ENCODE assay signal across 1 cellular context in the genomic region with DNA sequence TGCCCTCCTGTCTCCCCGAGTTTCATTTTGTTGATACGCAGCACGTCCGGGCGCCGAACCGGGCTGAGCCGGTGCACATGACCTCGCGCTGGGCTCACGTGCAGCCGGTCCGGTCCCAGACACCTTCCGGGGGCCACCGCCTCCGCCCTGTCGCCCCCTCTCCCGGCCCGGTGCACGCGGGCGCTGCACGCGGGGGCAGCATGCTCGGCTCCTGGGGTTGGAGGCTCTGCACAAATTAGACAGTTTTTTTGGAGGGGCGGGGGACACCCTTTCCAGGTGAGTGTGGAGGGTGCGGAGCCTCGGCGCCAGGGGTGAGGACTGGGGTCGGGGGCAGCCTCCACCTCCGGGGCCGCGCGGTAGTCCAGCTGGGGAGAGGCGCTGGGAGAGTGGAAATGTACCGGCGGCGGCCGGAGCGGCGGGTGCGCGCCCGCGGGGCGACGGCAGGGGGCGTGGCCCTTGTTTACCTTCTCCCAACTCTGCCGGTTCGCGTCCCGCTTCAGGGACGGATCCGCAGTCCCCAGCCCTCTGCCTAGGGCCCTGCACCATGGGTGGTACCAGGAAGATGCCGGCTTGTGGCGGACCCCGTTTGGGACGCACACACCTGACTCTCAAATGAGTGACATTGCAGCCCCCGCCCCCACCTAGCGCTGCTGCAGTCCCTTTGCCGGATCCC.
A peak's percentile ranks its signal among the peaks of the same experiment; 100 is the strongest.
TF ChIP-seq lines count a peak whose summit lies in the region.

No MANE protein-coding gene starts in this region.

TF ChIP-seq in HepG2, 621 proteins besides CTCF, POLR2A, EP300 and RAD21 (continued from another document and continues in another):
- TF ChIP-seq, protein P1, sequence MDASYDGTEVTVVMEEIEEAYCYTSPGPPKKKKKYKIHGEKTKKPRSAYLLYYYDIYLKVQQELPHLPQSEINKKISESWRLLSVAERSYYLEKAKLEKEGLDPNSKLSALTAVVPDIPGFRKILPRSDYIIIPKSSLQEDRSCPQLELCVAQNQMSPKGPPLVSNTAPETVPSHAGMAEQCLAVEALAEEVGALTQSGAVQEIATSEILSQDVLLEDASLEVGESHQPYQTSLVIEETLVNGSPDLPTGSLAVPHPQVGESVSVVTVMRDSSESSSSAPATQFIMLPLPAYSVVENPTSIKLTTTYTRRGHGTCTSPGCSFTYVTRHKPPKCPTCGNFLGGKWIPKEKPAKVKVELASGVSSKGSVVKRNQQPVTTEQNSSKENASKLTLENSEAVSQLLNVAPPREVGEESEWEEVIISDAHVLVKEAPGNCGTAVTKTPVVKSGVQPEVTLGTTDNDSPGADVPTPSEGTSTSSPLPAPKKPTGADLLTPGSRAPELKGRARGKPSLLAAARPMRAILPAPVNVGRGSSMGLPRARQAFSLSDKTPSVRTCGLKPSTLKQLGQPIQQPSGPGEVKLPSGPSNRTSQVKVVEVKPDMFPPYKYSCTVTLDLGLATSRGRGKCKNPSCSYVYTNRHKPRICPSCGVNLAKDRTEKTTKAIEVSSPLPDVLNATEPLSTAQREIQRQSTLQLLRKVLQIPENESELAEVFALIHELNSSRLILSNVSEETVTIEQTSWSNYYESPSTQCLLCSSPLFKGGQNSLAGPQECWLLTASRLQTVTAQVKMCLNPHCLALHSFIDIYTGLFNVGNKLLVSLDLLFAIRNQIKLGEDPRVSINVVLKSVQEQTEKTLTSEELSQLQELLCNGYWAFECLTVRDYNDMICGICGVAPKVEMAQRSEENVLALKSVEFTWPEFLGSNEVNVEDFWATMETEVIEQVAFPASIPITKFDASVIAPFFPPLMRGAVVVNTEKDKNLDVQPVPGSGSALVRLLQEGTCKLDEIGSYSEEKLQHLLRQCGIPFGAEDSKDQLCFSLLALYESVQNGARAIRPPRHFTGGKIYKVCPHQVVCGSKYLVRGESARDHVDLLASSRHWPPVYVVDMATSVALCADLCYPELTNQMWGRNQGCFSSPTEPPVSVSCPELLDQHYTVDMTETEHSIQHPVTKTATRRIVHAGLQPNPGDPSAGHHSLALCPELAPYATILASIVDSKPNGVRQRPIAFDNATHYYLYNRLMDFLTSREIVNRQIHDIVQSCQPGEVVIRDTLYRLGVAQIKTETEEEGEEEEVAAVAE (CRISPR knock-in tag; IDR thresholded peaks at IDR 0.05; ENCODE audit: borderline replicate concordance), result no peak
- TF ChIP-seq, protein P2, sequence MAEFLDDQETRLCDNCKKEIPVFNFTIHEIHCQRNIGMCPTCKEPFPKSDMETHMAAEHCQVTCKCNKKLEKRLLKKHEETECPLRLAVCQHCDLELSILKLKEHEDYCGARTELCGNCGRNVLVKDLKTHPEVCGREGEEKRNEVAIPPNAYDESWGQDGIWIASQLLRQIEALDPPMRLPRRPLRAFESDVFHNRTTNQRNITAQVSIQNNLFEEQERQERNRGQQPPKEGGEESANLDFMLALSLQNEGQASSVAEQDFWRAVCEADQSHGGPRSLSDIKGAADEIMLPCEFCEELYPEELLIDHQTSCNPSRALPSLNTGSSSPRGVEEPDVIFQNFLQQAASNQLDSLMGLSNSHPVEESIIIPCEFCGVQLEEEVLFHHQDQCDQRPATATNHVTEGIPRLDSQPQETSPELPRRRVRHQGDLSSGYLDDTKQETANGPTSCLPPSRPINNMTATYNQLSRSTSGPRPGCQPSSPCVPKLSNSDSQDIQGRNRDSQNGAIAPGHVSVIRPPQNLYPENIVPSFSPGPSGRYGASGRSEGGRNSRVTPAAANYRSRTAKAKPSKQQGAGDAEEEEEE (CRISPR knock-in tag; IDR thresholded peaks at IDR 0.05; ENCODE audit: borderline replicate concordance), result no peak
- TF ChIP-seq, protein P3, sequence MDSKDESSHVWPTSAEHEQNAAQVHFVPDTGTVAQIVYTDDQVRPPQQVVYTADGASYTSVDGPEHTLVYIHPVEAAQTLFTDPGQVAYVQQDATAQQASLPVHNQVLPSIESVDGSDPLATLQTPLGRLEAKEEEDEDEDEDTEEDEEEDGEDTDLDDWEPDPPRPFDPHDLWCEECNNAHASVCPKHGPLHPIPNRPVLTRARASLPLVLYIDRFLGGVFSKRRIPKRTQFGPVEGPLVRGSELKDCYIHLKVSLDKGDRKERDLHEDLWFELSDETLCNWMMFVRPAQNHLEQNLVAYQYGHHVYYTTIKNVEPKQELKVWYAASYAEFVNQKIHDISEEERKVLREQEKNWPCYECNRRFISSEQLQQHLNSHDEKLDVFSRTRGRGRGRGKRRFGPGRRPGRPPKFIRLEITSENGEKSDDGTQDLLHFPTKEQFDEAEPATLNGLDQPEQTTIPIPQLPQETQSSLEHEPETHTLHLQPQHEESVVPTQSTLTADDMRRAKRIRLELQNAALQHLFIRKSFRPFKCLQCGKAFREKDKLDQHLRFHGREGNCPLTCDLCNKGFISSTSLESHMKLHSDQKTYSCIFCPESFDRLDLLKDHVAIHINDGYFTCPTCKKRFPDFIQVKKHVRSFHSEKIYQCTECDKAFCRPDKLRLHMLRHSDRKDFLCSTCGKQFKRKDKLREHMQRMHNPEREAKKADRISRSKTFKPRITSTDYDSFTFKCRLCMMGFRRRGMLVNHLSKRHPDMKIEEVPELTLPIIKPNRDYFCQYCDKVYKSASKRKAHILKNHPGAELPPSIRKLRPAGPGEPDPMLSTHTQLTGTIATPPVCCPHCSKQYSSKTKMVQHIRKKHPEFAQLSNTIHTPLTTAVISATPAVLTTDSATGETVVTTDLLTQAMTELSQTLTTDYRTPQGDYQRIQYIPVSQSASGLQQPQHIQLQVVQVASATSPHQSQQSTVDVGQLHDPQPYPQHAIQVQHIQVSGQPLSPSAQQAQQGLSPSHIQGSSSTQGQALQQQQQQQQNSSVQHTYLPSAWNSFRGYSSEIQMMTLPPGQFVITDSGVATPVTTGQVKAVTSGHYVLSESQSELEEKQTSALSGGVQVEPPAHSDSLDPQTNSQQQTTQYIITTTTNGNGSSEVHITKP (CRISPR knock-in tag; IDR thresholded peaks at IDR 0.05; ENCODE audit: low read depth), result 0 out of 2 replicates have a peak, but pooled peaks have one; percentile 27
- TF ChIP-seq NR3C1 (CRISPR knock-in tag; IDR thresholded peaks at IDR 0.05), result no peak
- TF ChIP-seq, protein P4, sequence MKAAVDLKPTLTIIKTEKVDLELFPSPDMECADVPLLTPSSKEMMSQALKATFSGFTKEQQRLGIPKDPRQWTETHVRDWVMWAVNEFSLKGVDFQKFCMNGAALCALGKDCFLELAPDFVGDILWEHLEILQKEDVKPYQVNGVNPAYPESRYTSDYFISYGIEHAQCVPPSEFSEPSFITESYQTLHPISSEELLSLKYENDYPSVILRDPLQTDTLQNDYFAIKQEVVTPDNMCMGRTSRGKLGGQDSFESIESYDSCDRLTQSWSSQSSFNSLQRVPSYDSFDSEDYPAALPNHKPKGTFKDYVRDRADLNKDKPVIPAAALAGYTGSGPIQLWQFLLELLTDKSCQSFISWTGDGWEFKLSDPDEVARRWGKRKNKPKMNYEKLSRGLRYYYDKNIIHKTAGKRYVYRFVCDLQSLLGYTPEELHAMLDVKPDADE (CRISPR knock-in tag; IDR thresholded peaks at IDR 0.05), result no peak
- TF ChIP-seq SALL2 (CRISPR knock-in tag; IDR thresholded peaks at IDR 0.05), result 0 out of 2 replicates have a peak, but pooled peaks have one; percentile 31
- TF ChIP-seq SIX1 (CRISPR knock-in tag; IDR thresholded peaks at IDR 0.05; ENCODE audit: borderline replicate concordance), result 0 out of 2 replicates have a peak, but pooled peaks have one; percentile 14
- peak; percentile 69; the same call in 1 of the 2 replicates for TF ChIP-seq ZNF703 (CRISPR knock-in tag; IDR thresholded peaks at IDR 0.05; ENCODE audit: borderline replicate concordance)
- TF ChIP-seq ATAD3A (CRISPR knock-in tag; IDR thresholded peaks at IDR 0.05), result 0 out of 2 replicates have a peak, but pooled peaks have one; percentile 36
- TF ChIP-seq ZNF567 (CRISPR knock-in tag; IDR thresholded peaks at IDR 0.05; ENCODE audit: borderline replicate concordance), result no peak
- TF ChIP-seq ZNF562 (CRISPR knock-in tag; IDR thresholded peaks at IDR 0.05; ENCODE audit: borderline replicate concordance), result no peak; the same call in 1 of the 2 replicates
- no peak for TF ChIP-seq ZZZ3 (CRISPR knock-in tag; IDR thresholded peaks at IDR 0.05; ENCODE audit: borderline replicate concordance)
- TF ChIP-seq, protein P5, sequence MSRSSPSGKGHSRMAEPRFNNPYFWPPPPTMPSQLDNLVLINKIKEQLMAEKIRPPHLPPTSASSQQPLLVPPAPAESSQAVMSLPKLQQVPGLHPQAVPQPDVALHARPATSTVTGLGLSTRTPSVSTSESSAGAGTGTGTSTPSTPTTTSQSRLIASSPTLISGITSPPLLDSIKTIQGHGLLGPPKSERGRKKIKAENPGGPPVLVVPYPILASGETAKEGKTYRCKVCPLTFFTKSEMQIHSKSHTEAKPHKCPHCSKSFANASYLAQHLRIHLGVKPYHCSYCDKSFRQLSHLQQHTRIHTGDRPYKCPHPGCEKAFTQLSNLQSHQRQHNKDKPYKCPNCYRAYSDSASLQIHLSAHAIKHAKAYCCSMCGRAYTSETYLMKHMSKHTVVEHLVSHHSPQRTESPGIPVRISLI (CRISPR knock-in tag; IDR thresholded peaks at IDR 0.05; ENCODE audit: borderline replicate concordance), result no peak
- TF ChIP-seq NR2F2 (IDR thresholded peaks at IDR 0.05; ENCODE audit: borderline replicate concordance, low read depth), result peak; percentile 12; the same call in 1 of the 2 replicates
- TF ChIP-seq ZNF607 (CRISPR knock-in tag; IDR thresholded peaks at IDR 0.05; ENCODE audit: borderline replicate concordance), result peak; percentile 91
- TF ChIP-seq, protein P6, sequence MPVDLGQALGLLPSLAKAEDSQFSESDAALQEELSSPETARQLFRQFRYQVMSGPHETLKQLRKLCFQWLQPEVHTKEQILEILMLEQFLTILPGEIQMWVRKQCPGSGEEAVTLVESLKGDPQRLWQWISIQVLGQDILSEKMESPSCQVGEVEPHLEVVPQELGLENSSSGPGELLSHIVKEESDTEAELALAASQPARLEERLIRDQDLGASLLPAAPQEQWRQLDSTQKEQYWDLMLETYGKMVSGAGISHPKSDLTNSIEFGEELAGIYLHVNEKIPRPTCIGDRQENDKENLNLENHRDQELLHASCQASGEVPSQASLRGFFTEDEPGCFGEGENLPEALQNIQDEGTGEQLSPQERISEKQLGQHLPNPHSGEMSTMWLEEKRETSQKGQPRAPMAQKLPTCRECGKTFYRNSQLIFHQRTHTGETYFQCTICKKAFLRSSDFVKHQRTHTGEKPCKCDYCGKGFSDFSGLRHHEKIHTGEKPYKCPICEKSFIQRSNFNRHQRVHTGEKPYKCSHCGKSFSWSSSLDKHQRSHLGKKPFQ (CRISPR knock-in tag; IDR thresholded peaks at IDR 0.05; ENCODE audit: insufficient replicate concordance), result no peak
- no peak for TF ChIP-seq ISX (CRISPR knock-in tag; conservative IDR thresholded peaks at IDR 0.05)
- no peak for TF ChIP-seq ZNF224 (CRISPR knock-in tag; IDR thresholded peaks at IDR 0.05)
- no peak for TF ChIP-seq MBD4 (IDR thresholded peaks at IDR 0.05; ENCODE audit: borderline replicate concordance, low read length)
- TF ChIP-seq, protein P7, sequence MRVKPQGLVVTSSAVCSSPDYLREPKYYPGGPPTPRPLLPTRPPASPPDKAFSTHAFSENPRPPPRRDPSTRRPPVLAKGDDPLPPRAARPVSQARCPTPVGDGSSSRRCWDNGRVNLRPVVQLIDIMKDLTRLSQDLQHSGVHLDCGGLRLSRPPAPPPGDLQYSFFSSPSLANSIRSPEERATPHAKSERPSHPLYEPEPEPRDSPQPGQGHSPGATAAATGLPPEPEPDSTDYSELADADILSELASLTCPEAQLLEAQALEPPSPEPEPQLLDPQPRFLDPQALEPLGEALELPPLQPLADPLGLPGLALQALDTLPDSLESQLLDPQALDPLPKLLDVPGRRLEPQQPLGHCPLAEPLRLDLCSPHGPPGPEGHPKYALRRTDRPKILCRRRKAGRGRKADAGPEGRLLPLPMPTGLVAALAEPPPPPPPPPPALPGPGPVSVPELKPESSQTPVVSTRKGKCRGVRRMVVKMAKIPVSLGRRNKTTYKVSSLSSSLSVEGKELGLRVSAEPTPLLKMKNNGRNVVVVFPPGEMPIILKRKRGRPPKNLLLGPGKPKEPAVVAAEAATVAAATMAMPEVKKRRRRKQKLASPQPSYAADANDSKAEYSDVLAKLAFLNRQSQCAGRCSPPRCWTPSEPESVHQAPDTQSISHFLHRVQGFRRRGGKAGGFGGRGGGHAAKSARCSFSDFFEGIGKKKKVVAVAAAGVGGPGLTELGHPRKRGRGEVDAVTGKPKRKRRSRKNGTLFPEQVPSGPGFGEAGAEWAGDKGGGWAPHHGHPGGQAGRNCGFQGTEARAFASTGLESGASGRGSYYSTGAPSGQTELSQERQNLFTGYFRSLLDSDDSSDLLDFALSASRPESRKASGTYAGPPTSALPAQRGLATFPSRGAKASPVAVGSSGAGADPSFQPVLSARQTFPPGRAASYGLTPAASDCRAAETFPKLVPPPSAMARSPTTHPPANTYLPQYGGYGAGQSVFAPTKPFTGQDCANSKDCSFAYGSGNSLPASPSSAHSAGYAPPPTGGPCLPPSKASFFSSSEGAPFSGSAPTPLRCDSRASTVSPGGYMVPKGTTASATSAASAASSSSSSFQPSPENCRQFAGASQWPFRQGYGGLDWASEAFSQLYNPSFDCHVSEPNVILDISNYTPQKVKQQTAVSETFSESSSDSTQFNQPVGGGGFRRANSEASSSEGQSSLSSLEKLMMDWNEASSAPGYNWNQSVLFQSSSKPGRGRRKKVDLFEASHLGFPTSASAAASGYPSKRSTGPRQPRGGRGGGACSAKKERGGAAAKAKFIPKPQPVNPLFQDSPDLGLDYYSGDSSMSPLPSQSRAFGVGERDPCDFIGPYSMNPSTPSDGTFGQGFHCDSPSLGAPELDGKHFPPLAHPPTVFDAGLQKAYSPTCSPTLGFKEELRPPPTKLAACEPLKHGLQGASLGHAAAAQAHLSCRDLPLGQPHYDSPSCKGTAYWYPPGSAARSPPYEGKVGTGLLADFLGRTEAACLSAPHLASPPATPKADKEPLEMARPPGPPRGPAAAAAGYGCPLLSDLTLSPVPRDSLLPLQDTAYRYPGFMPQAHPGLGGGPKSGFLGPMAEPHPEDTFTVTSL (CRISPR knock-in tag; IDR thresholded peaks at IDR 0.05; ENCODE audit: borderline replicate concordance), result peak; percentile 66; the same call in 1 of the 2 replicates
- TF ChIP-seq, protein P8, sequence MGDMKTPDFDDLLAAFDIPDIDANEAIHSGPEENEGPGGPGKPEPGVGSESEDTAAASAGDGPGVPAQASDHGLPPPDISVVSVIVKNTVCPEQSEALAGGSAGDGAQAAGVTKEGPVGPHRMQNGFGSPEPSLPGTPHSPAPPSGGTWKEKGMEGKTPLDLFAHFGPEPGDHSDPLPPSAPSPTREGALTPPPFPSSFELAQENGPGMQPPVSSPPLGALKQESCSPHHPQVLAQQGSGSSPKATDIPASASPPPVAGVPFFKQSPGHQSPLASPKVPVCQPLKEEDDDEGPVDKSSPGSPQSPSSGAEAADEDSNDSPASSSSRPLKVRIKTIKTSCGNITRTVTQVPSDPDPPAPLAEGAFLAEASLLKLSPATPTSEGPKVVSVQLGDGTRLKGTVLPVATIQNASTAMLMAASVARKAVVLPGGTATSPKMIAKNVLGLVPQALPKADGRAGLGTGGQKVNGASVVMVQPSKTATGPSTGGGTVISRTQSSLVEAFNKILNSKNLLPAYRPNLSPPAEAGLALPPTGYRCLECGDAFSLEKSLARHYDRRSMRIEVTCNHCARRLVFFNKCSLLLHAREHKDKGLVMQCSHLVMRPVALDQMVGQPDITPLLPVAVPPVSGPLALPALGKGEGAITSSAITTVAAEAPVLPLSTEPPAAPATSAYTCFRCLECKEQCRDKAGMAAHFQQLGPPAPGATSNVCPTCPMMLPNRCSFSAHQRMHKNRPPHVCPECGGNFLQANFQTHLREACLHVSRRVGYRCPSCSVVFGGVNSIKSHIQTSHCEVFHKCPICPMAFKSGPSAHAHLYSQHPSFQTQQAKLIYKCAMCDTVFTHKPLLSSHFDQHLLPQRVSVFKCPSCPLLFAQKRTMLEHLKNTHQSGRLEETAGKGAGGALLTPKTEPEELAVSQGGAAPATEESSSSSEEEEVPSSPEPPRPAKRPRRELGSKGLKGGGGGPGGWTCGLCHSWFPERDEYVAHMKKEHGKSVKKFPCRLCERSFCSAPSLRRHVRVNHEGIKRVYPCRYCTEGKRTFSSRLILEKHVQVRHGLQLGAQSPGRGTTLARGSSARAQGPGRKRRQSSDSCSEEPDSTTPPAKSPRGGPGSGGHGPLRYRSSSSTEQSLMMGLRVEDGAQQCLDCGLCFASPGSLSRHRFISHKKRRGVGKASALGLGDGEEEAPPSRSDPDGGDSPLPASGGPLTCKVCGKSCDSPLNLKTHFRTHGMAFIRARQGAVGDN (CRISPR knock-in tag; IDR thresholded peaks at IDR 0.05), result peak; percentile 81
- TF ChIP-seq ZSCAN29 (CRISPR knock-in tag; conservative IDR thresholded peaks at IDR 0.05), result no peak
